Comparison of ENCODE assay signal across 30 cellular contexts in genomic region chr3:9855594-9855993, GRCh38. TPM values are rescaled to one million over a fixed set of nuclear protein-coding genes. Genes with fewer than 3 reads are reported as not detected.
"Had no signal": no experiment of that assay in that cellular context is flagged by ENCODE, and none has a peak within 500 bp of the region (broad histone marks: within the 10 kb centered on the region; RNA-seq: fewer than 3 reads in every experiment).

No MANE protein-coding gene starts in this region.

- H3K4me1 Mint-ChIP-seq: IgD-negative memory B cell had no signal

- H3K27ac Mint-ChIP-seq: activated CD4-positive, alpha-beta T cell treated with anti-CD3 and anti-CD28 coated beads, Interleukin-2, amount 10 ng/mL, durations not matched to agents 7 days and 5 days; activated CD8-positive, alpha-beta T cell treated with anti-CD3 and anti-CD28 coated beads, Interleukin-2, amount 10 ng/mL, durations not matched to agents 7 days and 5 days; activated naive CD4-positive, alpha-beta T cell treated with anti-CD3 and anti-CD28 coated beads for 36 hours; activated T-cell treated with anti-CD3 and anti-CD28 coated beads, Interleukin-2, amount 50 U/mL, for 24 hours; brain; IgD-negative memory B cell had no signal

- H3K4me1 ChIP-seq: adrenal gland had no signal

- H3K36me3 ChIP-seq: adrenal gland, MG63, SJCRH30 had no signal

- DNase-seq: activated CD4-positive, alpha-beta T cell treated with anti-CD3 and anti-CD28 coated beads, Interleukin-2, amount 10 ng/mL, durations not matched to agents 7 days and 5 days; activated CD4-positive, alpha-beta T cell treated with anti-CD3 and anti-CD28 coated beads, Interleukin-2, amount 50 U/mL, for 48 hours; activated CD8-positive, alpha-beta T cell treated with anti-CD3 and anti-CD28 coated beads, Interleukin-2, amount 10 ng/mL, durations not matched to agents 7 days and 5 days; activated gamma-delta T cell treated with Interleukin-2 at 50 U/mL for 16 hours; activated naive CD4-positive, alpha-beta T cell treated with anti-CD3 and anti-CD28 coated beads for 36 hours; activated T-cell treated with anti-CD3 and anti-CD28 coated beads, Interleukin-2, amount 50 U/mL, for 24 hours; adrenal gland; caudate nucleus; Kasumi-1; KG1; MG63; NCI-H1048; NCI-H1105 treated with DMSO at 0.1 percent for 48 hours; NCI-H1436; NCI-H1930; NCI-H510A treated with DMSO at 0.1 percent for 48 hours; NCI-H526 treated with DMSO at 0.1 percent for 48 hours; NCI-H774; SHP77; SJCRH30; T1000 had no signal

- H3K27ac ChIP-seq: adrenal gland, SJCRH30, SK-N-MC had no signal

- H3K9me3 ChIP-seq: adrenal gland, MG63, SJCRH30 had no signal

- H3K4me3 Mint-ChIP-seq: activated CD4-positive, alpha-beta T cell treated with anti-CD3 and anti-CD28 coated beads, Interleukin-2, amount 10 ng/mL, durations not matched to agents 7 days and 5 days; activated CD8-positive, alpha-beta T cell treated with anti-CD3 and anti-CD28 coated beads, Interleukin-2, amount 10 ng/mL, durations not matched to agents 7 days and 5 days; activated naive CD4-positive, alpha-beta T cell treated with anti-CD3 and anti-CD28 coated beads for 36 hours; activated T-cell treated with anti-CD3 and anti-CD28 coated beads, Interleukin-2, amount 50 U/mL, for 24 hours; brain; IgD-negative memory B cell had no signal

- H3K9me3 Mint-ChIP-seq: activated CD4-positive, alpha-beta T cell treated with anti-CD3 and anti-CD28 coated beads, Interleukin-2, amount 10 ng/mL, durations not matched to agents 7 days and 5 days; activated naive CD4-positive, alpha-beta T cell treated with anti-CD3 and anti-CD28 coated beads for 36 hours; activated naive CD4-positive, alpha-beta T cell treated with anti-CD3 and anti-CD28 coated beads, Interleukin-2, amount 50 U/mL, for 72 hours; activated T-cell treated with anti-CD3 and anti-CD28 coated beads, Interleukin-2, amount 50 U/mL, for 24 hours; IgD-negative memory B cell had no signal

- H3K27me3 ChIP-seq: adrenal gland, MG63, SJCRH30 had no signal

- FAIRE-seq: bronchial epithelial cell had no signal

- H3K4me3 ChIP-seq: adrenal gland, MG63, SJCRH30, SK-N-MC had no signal

- ATAC-seq: activated CD8-positive, alpha-beta T cell treated with anti-CD3 and anti-CD28 coated beads, Interleukin-2, amount 10 ng/mL, durations not matched to agents 7 days and 5 days; activated naive CD4-positive, alpha-beta T cell treated with anti-CD3 and anti-CD28 coated beads, Interleukin-2, amount 50 U/mL, for 72 hours; Panc1 had no signal

- H3K36me3 Mint-ChIP-seq: activated naive CD4-positive, alpha-beta T cell treated with anti-CD3 and anti-CD28 coated beads, Interleukin-2, amount 50 U/mL, for 72 hours; brain had no signal

RNA-seq across cellular contexts. Expression of gene CIDEC, which starts 24.5 kb away (rescaled TPM):
- total RNA-seq: activated CD4-positive, alpha-beta T cell treated with anti-CD3 and anti-CD28 coated beads, Interleukin-2, amount 10 ng/mL, durations not matched to agents 7 days and 5 days; activated CD8-positive, alpha-beta T cell treated with anti-CD3 and anti-CD28 coated beads, Interleukin-2, amount 10 ng/mL, durations not matched to agents 7 days and 5 days; activated naive CD4-positive, alpha-beta T cell treated with anti-CD3 and anti-CD28 coated beads for 36 hours; activated naive CD4-positive, alpha-beta T cell treated with anti-CD3 and anti-CD28 coated beads, Interleukin-2, amount 50 U/mL, for 72 hours; bronchial epithelial cell; RPMI7951; SJCRH30; T-helper 1 cell treated with Interleukin-12 subunit alpha and Interleukin-12 subunit beta and Interleukin-4 antibody, amounts not matched to agents 30 ng/mL and 1 ng/mL, for 36 hours; T-helper 2 cell treated with Interferon-gamma antibody and Interleukin-4, amounts not matched to agents 100 ng/mL and 5 ng/mL, for 36 hours had no signal

RNA-seq across cellular contexts. Expression of gene IL17RE, which starts 47.1 kb away (rescaled TPM):
- total RNA-seq: RPMI7951 had no signal
- polyA plus RNA-seq: IgD-negative memory B cell had no signal
